Comparison of ENCODE assay signal across 1 cellular context in genomic region chr13:30796132-30796832, GRCh38.
TF ChIP-seq lines count a peak whose summit lies in the region.

No MANE protein-coding gene starts in this region.

TF ChIP-seq in H1, 55 proteins besides CTCF, POLR2A, EP300 and RAD21 (continued from another document):
- TF ChIP-seq BRCA1 (IDR thresholded peaks at IDR 0.05; ENCODE audit: low read depth, low read length) (no peak), RFX5 (IDR thresholded peaks at IDR 0.05; ENCODE audit: borderline replicate concordance, low read depth, low read length) (no peak)
TF ChIP-seq in H1: peak in this region for 0.
